Comparison of ENCODE assay signal across 21 cellular contexts in genomic region chr1:11629626-11630025, GRCh38.
"Had no signal": no experiment of that assay in that cellular context is flagged by ENCODE, and none has a peak within 500 bp of the region (broad histone marks: within the 10 kb centered on the region; RNA-seq: fewer than 3 reads in every experiment).

No MANE protein-coding gene starts in this region.

- H3K4me3 Mint-ChIP-seq: activated naive CD8-positive, alpha-beta T cell; activated T-cell treated with anti-CD3 and anti-CD28 coated beads, Interleukin-2, amount 50 U/mL, for 24 hours; activated T-helper 17 cell treated with anti-CD3 and anti-CD28 coated beads, Interleukin-2, amount 50 U/mL, for 72 hours; naive B cell; neural crest cell had no signal

- H3K36me3 Mint-ChIP-seq: activated naive CD8-positive, alpha-beta T cell; naive B cell had no signal

- H3K27ac Mint-ChIP-seq: activated naive CD8-positive, alpha-beta T cell; activated T-cell treated with anti-CD3 and anti-CD28 coated beads, Interleukin-2, amount 50 U/mL, for 24 hours; activated T-helper 17 cell treated with anti-CD3 and anti-CD28 coated beads, Interleukin-2, amount 50 U/mL, for 72 hours; naive B cell had no signal

- H3K9me3 Mint-ChIP-seq: activated T-cell treated with anti-CD3 and anti-CD28 coated beads, Interleukin-2, amount 50 U/mL, for 24 hours; activated T-helper 17 cell treated with anti-CD3 and anti-CD28 coated beads, Interleukin-2, amount 50 U/mL, for 72 hours; naive B cell; neural crest cell had no signal

- DNase-seq: activated CD8-positive, alpha-beta memory T cell treated with anti-CD3 and anti-CD28 coated beads for 24 hours; activated CD8-positive, alpha-beta memory T cell treated with anti-CD3 and anti-CD28 coated beads, Interleukin-2, amount 50 U/mL, for 4 hours; activated T-cell treated with anti-CD3 and anti-CD28 coated beads, Interleukin-2, amount 50 U/mL, for 24 hours; adrenal gland; brain microvascular endothelial cell; caudate nucleus; dermis blood vessel endothelial cell; effector memory CD4-positive, alpha-beta T cell; hippocampal formation; kidney glomerular epithelial cell; left lung; naive B cell; sigmoid colon; stimulated activated CD4-positive, alpha-beta T cell treated with anti-CD3 and anti-CD28 coated beads, Interleukin-2, amount 100 ng/mL, for 48 hours; stimulated activated naive CD4-positive, alpha-beta T cell; testis; trophoblast cell; uterus had no signal

- H3K4me1 Mint-ChIP-seq: activated T-helper 17 cell treated with anti-CD3 and anti-CD28 coated beads, Interleukin-2, amount 50 U/mL, for 72 hours; neural crest cell had no signal
